26 cellular contexts compared by ENCODE assay signal in genomic region chr2:153110477-153110876, GRCh38.
"Had no signal": no experiment of that assay in that cellular context is flagged by ENCODE, and none has a peak within 500 bp of the region (broad histone marks: within the 10 kb centered on the region; RNA-seq: fewer than 3 reads in every experiment).

No MANE protein-coding gene starts in this region.

- H3K9ac ChIP-seq: neural progenitor cell, parathyroid adenoma had no signal

- H3K4me1 ChIP-seq: neural progenitor cell, parathyroid adenoma, psoas muscle, right lobe of liver, stomach, thyroid gland, upper lobe of left lung had no signal

- H3K27me3 ChIP-seq: neural progenitor cell, ovary, right lobe of liver, spleen, stomach, thyroid gland, tibial nerve, upper lobe of left lung had no signal

- H3K36me3 ChIP-seq: neural progenitor cell, ovary, right lobe of liver, spleen, stomach, thoracic aorta, thyroid gland, tibial nerve, upper lobe of left lung had no signal

- H3K4me2 ChIP-seq: neural progenitor cell, smooth muscle cell had no signal

- H3K9me3 ChIP-seq: ovary, psoas muscle, right lobe of liver, spleen, stomach, thoracic aorta, thyroid gland, tibial nerve, upper lobe of left lung had no signal

- H3K4me3 ChIP-seq: neural progenitor cell, ovary, psoas muscle, right lobe of liver, skin epidermis, smooth muscle cell, spleen, stomach, thoracic aorta, thyroid gland, tibial nerve, upper lobe of left lung had no signal

- H2AFZ ChIP-seq: neural progenitor cell, parathyroid adenoma had no signal

- DNase-seq: naive thymus-derived CD4-positive, alpha-beta T cell; natural killer cell; occipital lobe; ovary; posterior cingulate gyrus; psoas muscle; right cardiac atrium; right lobe of liver; spleen; stimulated activated CD4-positive, alpha-beta T cell treated with anti-CD3 and anti-CD28 coated beads, Interleukin-12 subunit alpha, Interleukin-12 subunit beta, amount 100 ng/mL, for 4 hours; stimulated activated CD4-positive, alpha-beta T cell treated with anti-CD3 and anti-CD28 coated beads, Interleukin-2, amount 100 ng/mL, for 24 hours; stimulated activated CD4-positive, alpha-beta T cell treated with anti-CD3 and anti-CD28 coated beads, Interleukin-2, amount 100 ng/mL, for 48 hours; stimulated activated CD4-positive, alpha-beta T cell treated with anti-CD3 and anti-CD28 coated beads, Interleukin-4, amount 100 ng/mL, for 24 hours; stimulated activated naive B cell treated with anti-CD40 and anti-IgM and Interleukin-4, amounts not matched to agents 10 μg/mL and 1 μg/mL and 100 μg/mL, for 72 hours; stimulated activated naive CD4-positive, alpha-beta T cell treated with Interleukin-2 at 50 U/mL for 16 hours; stomach; thyroid gland; trophoblast cell; upper lobe of left lung had no signal

- ATAC-seq: naive thymus-derived CD4-positive, alpha-beta T cell; natural killer cell; psoas muscle; right cardiac atrium; right lobe of liver; stimulated activated effector memory CD8-positive, alpha-beta T cell treated with anti-CD3 and anti-CD28 coated beads, Interleukin-12 subunit alpha, Interleukin-12 subunit beta, amount 100 ng/mL, for 72 hours; stimulated activated naive B cell treated with anti-CD40 and anti-IgM and Interleukin-4, amounts not matched to agents 10 μg/mL and 1 μg/mL and 100 μg/mL, for 72 hours had no signal

- H3K27ac ChIP-seq: neural progenitor cell, ovary, parathyroid adenoma, psoas muscle, right lobe of liver, skin epidermis, spleen, stomach, thoracic aorta, thyroid gland, tibial nerve, upper lobe of left lung had no signal

- H3K79me2 ChIP-seq: parathyroid adenoma had no signal
